Comparison of ENCODE assay signal across 18 cellular contexts in genomic region chr7:102214477-102215072, GRCh38.
DNase-seq lines count a peak whose midpoint lies in the region; ATAC-seq and TF ChIP-seq lines count a peak whose summit lies in the region.
"Had no signal": no experiment of that assay in that cellular context is flagged by ENCODE, and none has a peak within 500 bp of the region (broad histone marks: within the 10 kb centered on the region; RNA-seq: fewer than 3 reads in every experiment).

No MANE protein-coding gene starts in this region.

- intact Hi-C loops in left ventricle myocardium inferior (cut with micrococcal nuclease) = no loop called here

- H3K9me3 ChIP-seq in left ventricle myocardium inferior (replicated peaks) (no peaks in the 10 kb centered on the region), osteoblast (ENCODE audit: low read depth, low read length) (no peaks in the 10 kb centered on the region)
- H3K9me3 ChIP-seq: BLaER1 treated with 17β-estradiol and CSF1 and Interleukin-3, amounts not matched to agents 10 nM and 100 nM had no signal

- no peaks in the 10 kb centered on the region for H3K9me3 Mint-ChIP-seq in stimulated activated effector memory CD8-positive, alpha-beta T cell treated with anti-CD3 and anti-CD28 coated beads, Interleukin-12 subunit alpha, Interleukin-12 subunit beta, amount 100 ng/mL, for 72 hours
- H3K9me3 Mint-ChIP-seq: CD4-positive, alpha-beta T cell had no signal

- H3K36me3 Mint-ChIP-seq in stimulated activated effector memory CD8-positive, alpha-beta T cell treated with anti-CD3 and anti-CD28 coated beads, Interleukin-12 subunit alpha, Interleukin-12 subunit beta, amount 100 ng/mL, for 72 hours = peaks cover 6% of the 10 kb centered on the region

- ATAC-seq in stimulated activated effector memory CD8-positive, alpha-beta T cell treated with anti-CD3 and anti-CD28 coated beads, Interleukin-12 subunit alpha, Interleukin-12 subunit beta, amount 100 ng/mL, for 72 hours = no peak
- no peak for ATAC-seq in stimulated activated naive CD8-positive, alpha-beta T cell treated with anti-CD3 and anti-CD28 coated beads, Interleukin-15, Interleukin-2, amounts not matched to agents 100 U/mL and 50 U/mL, for 24 hours

- in situ Hi-C loops in G401 (cut with HindIII; ENCODE audit: low sequenced_read_pairs) = no loop called here

- H2AFZ ChIP-seq in osteoblast (ENCODE audit: low read length) = no peak overlapping the region

- H3K4me2 ChIP-seq in osteoblast (ENCODE audit: insufficient read depth, low read length) = no peak overlapping the region
- H3K4me2 ChIP-seq: BLaER1 treated with 17β-estradiol and CSF1 and Interleukin-3, amounts not matched to agents 10 nM and 100 nM had no signal

- H3K4me3 ChIP-seq in left ventricle myocardium inferior = peak overlapping the region; percentile 21
- H3K4me3 ChIP-seq in osteoblast (ENCODE audit: insufficient read depth, low read length) = no peak overlapping the region
- H3K4me3 ChIP-seq: BLaER1 treated with 17β-estradiol and CSF1 and Interleukin-3, amounts not matched to agents 10 nM and 100 nM had no signal

- H3K4me1 ChIP-seq in left ventricle myocardium inferior (peaks cover 30% of the 10 kb centered on the region), osteoblast (ENCODE audit: insufficient read depth, low read length) (no peaks in the 10 kb centered on the region)
- H3K4me1 ChIP-seq: BLaER1 treated with 17β-estradiol and CSF1 and Interleukin-3, amounts not matched to agents 10 nM and 100 nM had no signal

- H3K79me2 ChIP-seq in osteoblast (ENCODE audit: insufficient read depth, low read length) = no peaks in the 10 kb centered on the region

- CTCF ChIA-PET in RWPE1 (lab: Yijun Ruan, JAX) = no interaction called here

- H3K4me1 Mint-ChIP-seq in stimulated activated effector memory CD8-positive, alpha-beta T cell treated with anti-CD3 and anti-CD28 coated beads, Interleukin-12 subunit alpha, Interleukin-12 subunit beta, amount 100 ng/mL, for 72 hours = no peaks in the 10 kb centered on the region

- no peak overlapping the region for H3K4me3 Mint-ChIP-seq in stimulated activated effector memory CD8-positive, alpha-beta T cell treated with anti-CD3 and anti-CD28 coated beads, Interleukin-12 subunit alpha, Interleukin-12 subunit beta, amount 100 ng/mL, for 72 hours
- H3K4me3 Mint-ChIP-seq: CD4-positive, alpha-beta T cell had no signal

- peaks cover 26% of the 10 kb centered on the region for H3K36me3 ChIP-seq in left ventricle myocardium inferior
- H3K36me3 ChIP-seq in osteoblast (ENCODE audit: insufficient read depth, low read length) = peaks cover 5% of the 10 kb centered on the region

- TF ChIP-seq CTCF in RWPE1 (conservative IDR thresholded peaks at IDR 0.05; ENCODE audit: low read depth) (no peak), left ventricle myocardium inferior (IDR thresholded peaks at IDR 0.05; ENCODE audit: borderline replicate concordance) (no peak), osteoblast (IDR thresholded peaks at IDR 0.05; ENCODE audit: extremely low read depth, low read depth, low read length) (no peak)

- DNase-seq in G401 (ENCODE audit: low spot score) = peak; percentile 40
- DNase-seq in RWPE1 (ENCODE audit: low spot score) = no peak
- no peak for DNase-seq in left ventricle myocardium inferior
- DNase-seq in osteoblast (ENCODE audit: insufficient read length, low spot score, missing footprints) = peak; percentile 55
- DNase-seq in stimulated activated effector memory CD8-positive, alpha-beta T cell treated with anti-CD3 and anti-CD28 coated beads, Interleukin-12 subunit alpha, Interleukin-12 subunit beta, amount 100 ng/mL, for 72 hours (ENCODE audit: low spot score in 2 of 2) = no peak
- no peak for DNase-seq in activated gamma-delta T cell treated with Interleukin-2 at 50 U/mL for 16 hours
- DNase-seq in stimulated activated naive CD8-positive, alpha-beta T cell treated with anti-CD3 and anti-CD28 coated beads, Interleukin-15, Interleukin-2, amounts not matched to agents 100 U/mL and 50 U/mL, for 24 hours = no peak
- DNase-seq: CD4-positive, alpha-beta T cell; DMS79; Kasumi-1; NCI-H1092 treated with DMSO at 0.1 percent for 48 hours; NCI-H1436; NCI-H187; NCI-H2081 treated with DMSO at 0.1 percent for 48 hours; NCI-H524; NCI-H774; SHP77 had no signal

- H3K27ac ChIP-seq in RWPE1 (peak overlapping the region; percentile 18; the same call in 1 of the 2 replicates), left ventricle myocardium inferior (replicated peaks) (peak overlapping the region; percentile 68), osteoblast (ENCODE audit: low read depth, low read length) (no peak overlapping the region)
- H3K27ac ChIP-seq: BLaER1 treated with 17β-estradiol and CSF1 and Interleukin-3, amounts not matched to agents 10 nM and 100 nM had no signal

- peaks cover 4% of the 10 kb centered on the region for H4K20me1 ChIP-seq in osteoblast (ENCODE audit: insufficient read depth, low read length)

- no peak overlapping the region for H3K27ac Mint-ChIP-seq in stimulated activated effector memory CD8-positive, alpha-beta T cell treated with anti-CD3 and anti-CD28 coated beads, Interleukin-12 subunit alpha, Interleukin-12 subunit beta, amount 100 ng/mL, for 72 hours
- H3K27ac Mint-ChIP-seq: CD4-positive, alpha-beta T cell had no signal

- POLR2A ChIA-PET in RWPE1 (lab: Yijun Ruan, JAX; ENCODE audit: low non-redundant PET) = no interaction called here

- no peaks in the 10 kb centered on the region for H3K27me3 ChIP-seq in left ventricle myocardium inferior (ENCODE audit: low read depth)
- no peaks in the 10 kb centered on the region for H3K27me3 ChIP-seq in osteoblast (ENCODE audit: insufficient read depth, low read length)
- H3K27me3 ChIP-seq: BLaER1 treated with 17β-estradiol and CSF1 and Interleukin-3, amounts not matched to agents 10 nM and 100 nM had no signal

Comparison
In these comparisons a context has a peak if more than half of its experiments do, and no peak if none do; other contexts are left out.
1. DNase-seq: peak in G401 (single experiment) and osteoblast (single experiment); none in RWPE1 (single experiment), left ventricle myocardium inferior (single experiment), stimulated activated effector memory CD8-positive, alpha-beta T cell treated with anti-CD3 and anti-CD28 coated beads, Interleukin-12 subunit alpha, Interleukin-12 subunit beta, amount 100 ng/mL, for 72 hours (0 of 2), activated gamma-delta T cell treated with Interleukin-2 at 50 U/mL for 16 hours (single experiment) and stimulated activated naive CD8-positive, alpha-beta T cell treated with anti-CD3 and anti-CD28 coated beads, Interleukin-15, Interleukin-2, amounts not matched to agents 100 U/mL and 50 U/mL, for 24 hours (single experiment).